Comparison of ENCODE assay signal across 1 cellular context in the genomic region with DNA sequence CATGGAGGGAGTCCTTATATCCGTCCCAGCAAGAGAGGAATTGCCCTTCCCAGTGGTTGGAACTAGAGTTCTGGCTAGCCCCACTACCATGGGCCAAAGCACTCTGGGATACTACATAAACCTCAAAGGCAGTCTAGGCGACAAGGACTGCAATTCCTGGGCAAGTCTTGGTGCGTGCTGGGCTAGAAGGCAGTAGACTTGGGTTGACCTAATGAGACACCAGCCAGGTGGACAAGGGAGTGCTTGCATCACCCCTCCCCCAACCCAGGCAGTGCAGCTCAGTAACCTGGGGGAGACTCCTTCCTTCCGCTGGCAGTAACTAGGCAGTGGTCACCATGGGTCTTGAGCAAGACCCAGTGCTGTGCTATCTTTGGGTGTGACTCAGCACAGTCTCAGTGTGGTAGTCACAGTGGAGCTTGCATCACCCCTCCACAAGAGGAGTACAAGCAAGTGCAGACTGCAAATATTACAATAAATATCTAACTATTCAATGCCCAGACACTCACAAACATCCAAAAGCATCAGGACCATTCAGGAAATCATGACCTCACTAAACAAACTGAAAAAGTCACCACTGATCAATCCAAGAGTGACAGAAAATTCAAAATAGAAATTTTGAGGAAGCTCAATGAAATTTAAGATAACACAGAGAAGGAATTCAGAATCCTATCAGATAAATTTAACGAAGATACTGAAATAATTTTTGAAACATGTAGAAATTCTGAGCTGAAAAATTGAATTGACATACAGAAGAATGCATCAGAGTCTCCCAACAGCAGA.
TF ChIP-seq lines count a peak whose summit lies in the region.

No MANE protein-coding gene starts in this region.

TF ChIP-seq in K562, 482 proteins besides CTCF, POLR2A, EP300 and RAD21 (continued from another document and continues in another):
- TF ChIP-seq NFYB (IDR thresholded peaks at IDR 0.05; ENCODE audit: extremely low read depth, insufficient read length) (no peak), EP400 (IDR thresholded peaks at IDR 0.05) (peak; percentile 86), ELF2 (CRISPR knock-in tag; IDR thresholded peaks at IDR 0.05) (no peak), NEUROD1 (IDR thresholded peaks at IDR 0.05; ENCODE audit: borderline replicate concordance, low read depth, low read length, partially characterized antibody) (peak; percentile 89), ZNF354B (CRISPR knock-in tag; IDR thresholded peaks at IDR 0.05) (no peak), TAF15 (IDR thresholded peaks at IDR 0.05; ENCODE audit: low read depth, low read length) (no peak), RBM14 (IDR thresholded peaks at IDR 0.05; ENCODE audit: borderline replicate concordance, insufficient read depth, low read depth, low read length) (no peak), GABPB2 (CRISPR knock-in tag; conservative IDR thresholded peaks at IDR 0.05) (no peak), DMBX1 (CRISPR knock-in tag; IDR thresholded peaks at IDR 0.05; ENCODE audit: borderline replicate concordance) (peak; percentile 88), POLR2B (IDR thresholded peaks at IDR 0.05; ENCODE audit: low read depth, partially characterized antibody) (no peak), SAFB2 (IDR thresholded peaks at IDR 0.05; ENCODE audit: borderline replicate concordance, low read depth, low read length, severe bottlenecking) (no peak), ASH1L (IDR thresholded peaks at IDR 0.05; ENCODE audit: borderline replicate concordance, low read depth, partially characterized antibody) (no peak), KHSRP (IDR thresholded peaks at IDR 0.05) (no peak), TOE1 (IDR thresholded peaks at IDR 0.05; ENCODE audit: borderline replicate concordance) (peak; percentile 64), TOE1 (CRISPR knock-in tag; IDR thresholded peaks at IDR 0.05; ENCODE audit: borderline replicate concordance, low read depth) (no peak), PHF20 (IDR thresholded peaks at IDR 0.05; ENCODE audit: partially characterized antibody) (no peak), RBM39 (optimal IDR thresholded peaks at IDR 0.05; ENCODE audit: low read depth, low read length) (no peak), YBX1 (IDR thresholded peaks at IDR 0.05) (no peak), ZSCAN29 (IDR thresholded peaks at IDR 0.05) (no peak), RFX1 (IDR thresholded peaks at IDR 0.05) (peak; percentile 89), HDAC6 (IDR thresholded peaks at IDR 0.05; ENCODE audit: low read depth, low read length) (no peak), RHOXF2B (CRISPR knock-in tag; conservative IDR thresholded peaks at IDR 0.05) (no peak), DACH1 (IDR thresholded peaks at IDR 0.05; ENCODE audit: partially characterized antibody) (peak; percentile 82), FOXM1 (IDR thresholded peaks at IDR 0.05; ENCODE audit: low read depth) (no peak; the same call in 1 of the 2 replicates), FOXM1 (CRISPR knock-in tag; IDR thresholded peaks at IDR 0.05; ENCODE audit: low read depth) (no peak), DNMT1 (IDR thresholded peaks at IDR 0.05) (no peak), MAFK (IDR thresholded peaks at IDR 0.05; ENCODE audit: low read length) (peak; percentile 92), NR1H2 (CRISPR knock-in tag; IDR thresholded peaks at IDR 0.05) (no peak), HMGN3 (IDR thresholded peaks at IDR 0.05; ENCODE audit: borderline replicate concordance, extremely low read depth, insufficient read length, low read depth, low read length) (no peak), MCM7 (IDR thresholded peaks at IDR 0.05) (no peak), ZFP30 (CRISPR knock-in tag; IDR thresholded peaks at IDR 0.05; ENCODE audit: borderline replicate concordance) (no peak), SMAD3 (CRISPR knock-in tag; conservative IDR thresholded peaks at IDR 0.05) (peak; percentile 72; the same call in 1 of the 2 replicates), DPF2 (IDR thresholded peaks at IDR 0.05) (peak; percentile 96), DDX20 (tag; IDR thresholded peaks at IDR 0.05; ENCODE audit: low read depth) (no peak)
- TF ChIP-seq, protein P1, sequence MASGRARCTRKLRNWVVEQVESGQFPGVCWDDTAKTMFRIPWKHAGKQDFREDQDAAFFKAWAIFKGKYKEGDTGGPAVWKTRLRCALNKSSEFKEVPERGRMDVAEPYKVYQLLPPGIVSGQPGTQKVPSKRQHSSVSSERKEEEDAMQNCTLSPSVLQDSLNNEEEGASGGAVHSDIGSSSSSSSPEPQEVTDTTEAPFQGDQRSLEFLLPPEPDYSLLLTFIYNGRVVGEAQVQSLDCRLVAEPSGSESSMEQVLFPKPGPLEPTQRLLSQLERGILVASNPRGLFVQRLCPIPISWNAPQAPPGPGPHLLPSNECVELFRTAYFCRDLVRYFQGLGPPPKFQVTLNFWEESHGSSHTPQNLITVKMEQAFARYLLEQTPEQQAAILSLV (tag; IDR thresholded peaks at IDR 0.05) = peak; percentile 91
- TF ChIP-seq, protein P2, sequence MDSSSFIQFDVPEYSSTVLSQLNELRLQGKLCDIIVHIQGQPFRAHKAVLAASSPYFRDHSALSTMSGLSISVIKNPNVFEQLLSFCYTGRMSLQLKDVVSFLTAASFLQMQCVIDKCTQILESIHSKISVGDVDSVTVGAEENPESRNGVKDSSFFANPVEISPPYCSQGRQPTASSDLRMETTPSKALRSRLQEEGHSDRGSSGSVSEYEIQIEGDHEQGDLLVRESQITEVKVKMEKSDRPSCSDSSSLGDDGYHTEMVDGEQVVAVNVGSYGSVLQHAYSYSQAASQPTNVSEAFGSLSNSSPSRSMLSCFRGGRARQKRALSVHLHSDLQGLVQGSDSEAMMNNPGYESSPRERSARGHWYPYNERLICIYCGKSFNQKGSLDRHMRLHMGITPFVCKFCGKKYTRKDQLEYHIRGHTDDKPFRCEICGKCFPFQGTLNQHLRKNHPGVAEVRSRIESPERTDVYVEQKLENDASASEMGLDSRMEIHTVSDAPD (CRISPR knock-in tag; IDR thresholded peaks at IDR 0.05) = no peak
- TF ChIP-seq, protein P3, sequence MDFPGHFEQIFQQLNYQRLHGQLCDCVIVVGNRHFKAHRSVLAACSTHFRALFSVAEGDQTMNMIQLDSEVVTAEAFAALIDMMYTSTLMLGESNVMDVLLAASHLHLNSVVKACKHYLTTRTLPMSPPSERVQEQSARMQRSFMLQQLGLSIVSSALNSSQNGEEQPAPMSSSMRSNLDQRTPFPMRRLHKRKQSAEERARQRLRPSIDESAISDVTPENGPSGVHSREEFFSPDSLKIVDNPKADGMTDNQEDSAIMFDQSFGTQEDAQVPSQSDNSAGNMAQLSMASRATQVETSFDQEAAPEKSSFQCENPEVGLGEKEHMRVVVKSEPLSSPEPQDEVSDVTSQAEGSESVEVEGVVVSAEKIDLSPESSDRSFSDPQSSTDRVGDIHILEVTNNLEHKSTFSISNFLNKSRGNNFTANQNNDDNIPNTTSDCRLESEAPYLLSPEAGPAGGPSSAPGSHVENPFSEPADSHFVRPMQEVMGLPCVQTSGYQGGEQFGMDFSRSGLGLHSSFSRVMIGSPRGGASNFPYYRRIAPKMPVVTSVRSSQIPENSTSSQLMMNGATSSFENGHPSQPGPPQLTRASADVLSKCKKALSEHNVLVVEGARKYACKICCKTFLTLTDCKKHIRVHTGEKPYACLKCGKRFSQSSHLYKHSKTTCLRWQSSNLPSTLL (IDR thresholded peaks at IDR 0.05) = no peak
- TF ChIP-seq, protein P4, sequence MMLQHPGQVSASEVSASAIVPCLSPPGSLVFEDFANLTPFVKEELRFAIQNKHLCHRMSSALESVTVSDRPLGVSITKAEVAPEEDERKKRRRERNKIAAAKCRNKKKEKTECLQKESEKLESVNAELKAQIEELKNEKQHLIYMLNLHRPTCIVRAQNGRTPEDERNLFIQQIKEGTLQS (IDR thresholded peaks at IDR 0.05) = peak; percentile 100
- TF ChIP-seq, protein P4 (CRISPR knock-in tag; conservative IDR thresholded peaks at IDR 0.05) = peak; percentile 97
- TF ChIP-seq, protein P5, sequence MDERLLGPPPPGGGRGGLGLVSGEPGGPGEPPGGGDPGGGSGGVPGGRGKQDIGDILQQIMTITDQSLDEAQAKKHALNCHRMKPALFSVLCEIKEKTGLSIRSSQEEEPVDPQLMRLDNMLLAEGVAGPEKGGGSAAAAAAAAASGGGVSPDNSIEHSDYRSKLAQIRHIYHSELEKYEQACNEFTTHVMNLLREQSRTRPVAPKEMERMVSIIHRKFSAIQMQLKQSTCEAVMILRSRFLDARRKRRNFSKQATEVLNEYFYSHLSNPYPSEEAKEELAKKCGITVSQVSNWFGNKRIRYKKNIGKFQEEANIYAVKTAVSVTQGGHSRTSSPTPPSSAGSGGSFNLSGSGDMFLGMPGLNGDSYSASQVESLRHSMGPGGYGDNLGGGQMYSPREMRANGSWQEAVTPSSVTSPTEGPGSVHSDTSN (CRISPR knock-in tag; IDR thresholded peaks at IDR 0.05; ENCODE audit: low read depth) = no peak
- TF ChIP-seq, protein P5 (tag; conservative IDR thresholded peaks at IDR 0.05; ENCODE audit: low read depth) = no peak
- TF ChIP-seq, protein P6, sequence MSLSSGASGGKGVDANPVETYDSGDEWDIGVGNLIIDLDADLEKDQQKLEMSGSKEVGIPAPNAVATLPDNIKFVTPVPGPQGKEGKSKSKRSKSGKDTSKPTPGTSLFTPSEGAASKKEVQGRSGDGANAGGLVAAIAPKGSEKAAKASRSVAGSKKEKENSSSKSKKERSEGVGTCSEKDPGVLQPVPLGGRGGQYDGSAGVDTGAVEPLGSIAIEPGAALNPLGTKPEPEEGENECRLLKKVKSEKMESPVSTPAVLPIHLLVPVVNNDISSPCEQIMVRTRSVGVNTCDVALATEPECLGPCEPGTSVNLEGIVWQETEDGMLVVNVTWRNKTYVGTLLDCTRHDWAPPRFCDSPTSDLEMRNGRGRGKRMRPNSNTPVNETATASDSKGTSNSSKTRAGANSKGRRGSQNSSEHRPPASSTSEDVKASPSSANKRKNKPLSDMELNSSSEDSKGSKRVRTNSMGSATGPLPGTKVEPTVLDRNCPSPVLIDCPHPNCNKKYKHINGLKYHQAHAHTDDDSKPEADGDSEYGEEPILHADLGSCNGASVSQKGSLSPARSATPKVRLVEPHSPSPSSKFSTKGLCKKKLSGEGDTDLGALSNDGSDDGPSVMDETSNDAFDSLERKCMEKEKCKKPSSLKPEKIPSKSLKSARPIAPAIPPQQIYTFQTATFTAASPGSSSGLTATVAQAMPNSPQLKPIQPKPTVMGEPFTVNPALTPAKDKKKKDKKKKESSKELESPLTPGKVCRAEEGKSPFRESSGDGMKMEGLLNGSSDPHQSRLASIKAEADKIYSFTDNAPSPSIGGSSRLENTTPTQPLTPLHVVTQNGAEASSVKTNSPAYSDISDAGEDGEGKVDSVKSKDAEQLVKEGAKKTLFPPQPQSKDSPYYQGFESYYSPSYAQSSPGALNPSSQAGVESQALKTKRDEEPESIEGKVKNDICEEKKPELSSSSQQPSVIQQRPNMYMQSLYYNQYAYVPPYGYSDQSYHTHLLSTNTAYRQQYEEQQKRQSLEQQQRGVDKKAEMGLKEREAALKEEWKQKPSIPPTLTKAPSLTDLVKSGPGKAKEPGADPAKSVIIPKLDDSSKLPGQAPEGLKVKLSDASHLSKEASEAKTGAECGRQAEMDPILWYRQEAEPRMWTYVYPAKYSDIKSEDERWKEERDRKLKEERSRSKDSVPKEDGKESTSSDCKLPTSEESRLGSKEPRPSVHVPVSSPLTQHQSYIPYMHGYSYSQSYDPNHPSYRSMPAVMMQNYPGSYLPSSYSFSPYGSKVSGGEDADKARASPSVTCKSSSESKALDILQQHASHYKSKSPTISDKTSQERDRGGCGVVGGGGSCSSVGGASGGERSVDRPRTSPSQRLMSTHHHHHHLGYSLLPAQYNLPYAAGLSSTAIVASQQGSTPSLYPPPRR (CRISPR knock-in tag; IDR thresholded peaks at IDR 0.05; ENCODE audit: borderline replicate concordance) = no peak
- TF ChIP-seq, protein P7, sequence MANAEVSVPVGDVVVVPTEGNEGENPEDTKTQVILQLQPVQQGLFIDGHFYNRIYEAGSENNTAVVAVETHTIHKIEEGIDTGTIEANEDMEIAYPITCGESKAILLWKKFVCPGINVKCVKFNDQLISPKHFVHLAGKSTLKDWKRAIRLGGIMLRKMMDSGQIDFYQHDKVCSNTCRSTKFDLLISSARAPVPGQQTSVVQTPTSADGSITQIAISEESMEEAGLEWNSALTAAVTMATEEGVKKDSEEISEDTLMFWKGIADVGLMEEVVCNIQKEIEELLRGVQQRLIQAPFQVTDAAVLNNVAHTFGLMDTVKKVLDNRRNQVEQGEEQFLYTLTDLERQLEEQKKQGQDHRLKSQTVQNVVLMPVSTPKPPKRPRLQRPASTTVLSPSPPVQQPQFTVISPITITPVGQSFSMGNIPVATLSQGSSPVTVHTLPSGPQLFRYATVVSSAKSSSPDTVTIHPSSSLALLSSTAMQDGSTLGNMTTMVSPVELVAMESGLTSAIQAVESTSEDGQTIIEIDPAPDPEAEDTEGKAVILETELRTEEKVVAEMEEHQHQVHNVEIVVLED (CRISPR knock-in tag; IDR thresholded peaks at IDR 0.05) = no peak
- TF ChIP-seq, protein P8, sequence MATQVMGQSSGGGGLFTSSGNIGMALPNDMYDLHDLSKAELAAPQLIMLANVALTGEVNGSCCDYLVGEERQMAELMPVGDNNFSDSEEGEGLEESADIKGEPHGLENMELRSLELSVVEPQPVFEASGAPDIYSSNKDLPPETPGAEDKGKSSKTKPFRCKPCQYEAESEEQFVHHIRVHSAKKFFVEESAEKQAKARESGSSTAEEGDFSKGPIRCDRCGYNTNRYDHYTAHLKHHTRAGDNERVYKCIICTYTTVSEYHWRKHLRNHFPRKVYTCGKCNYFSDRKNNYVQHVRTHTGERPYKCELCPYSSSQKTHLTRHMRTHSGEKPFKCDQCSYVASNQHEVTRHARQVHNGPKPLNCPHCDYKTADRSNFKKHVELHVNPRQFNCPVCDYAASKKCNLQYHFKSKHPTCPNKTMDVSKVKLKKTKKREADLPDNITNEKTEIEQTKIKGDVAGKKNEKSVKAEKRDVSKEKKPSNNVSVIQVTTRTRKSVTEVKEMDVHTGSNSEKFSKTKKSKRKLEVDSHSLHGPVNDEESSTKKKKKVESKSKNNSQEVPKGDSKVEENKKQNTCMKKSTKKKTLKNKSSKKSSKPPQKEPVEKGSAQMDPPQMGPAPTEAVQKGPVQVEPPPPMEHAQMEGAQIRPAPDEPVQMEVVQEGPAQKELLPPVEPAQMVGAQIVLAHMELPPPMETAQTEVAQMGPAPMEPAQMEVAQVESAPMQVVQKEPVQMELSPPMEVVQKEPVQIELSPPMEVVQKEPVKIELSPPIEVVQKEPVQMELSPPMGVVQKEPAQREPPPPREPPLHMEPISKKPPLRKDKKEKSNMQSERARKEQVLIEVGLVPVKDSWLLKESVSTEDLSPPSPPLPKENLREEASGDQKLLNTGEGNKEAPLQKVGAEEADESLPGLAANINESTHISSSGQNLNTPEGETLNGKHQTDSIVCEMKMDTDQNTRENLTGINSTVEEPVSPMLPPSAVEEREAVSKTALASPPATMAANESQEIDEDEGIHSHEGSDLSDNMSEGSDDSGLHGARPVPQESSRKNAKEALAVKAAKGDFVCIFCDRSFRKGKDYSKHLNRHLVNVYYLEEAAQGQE (CRISPR knock-in tag; IDR thresholded peaks at IDR 0.05; ENCODE audit: low read depth) = peak; percentile 73; the same call in 1 of the 2 replicates
